Comparison of ENCODE assay signal across 8 cellular contexts in genomic region chr4:5887361-5888221, GRCh38. TPM values are rescaled to one million over a fixed set of nuclear protein-coding genes. Genes with fewer than 3 reads are reported as not detected.
A peak's percentile ranks its signal among the peaks of the same experiment; 100 is the strongest.
DNase-seq lines count a peak whose midpoint lies in the region; ATAC-seq, FAIRE-seq and TF ChIP-seq lines count a peak whose summit lies in the region.

No MANE protein-coding gene starts in this region.

- BruUV-seq in PC-3 (replicated peaks; lab: Mats Ljungman, UMichigan): no TSS peak

- no peak for DNase-seq in CD8-positive, alpha-beta T cell
- peak; percentile 14 for DNase-seq in NCI-H748 treated with DMSO at 0.1 percent for 48 hours (lab: John Stamatoyannopoulos, UW)
- no peak for DNase-seq in cardiac muscle cell (ENCODE audit: low read depth in 1 of 2, low spot score in 1 of 2)
- DNase-seq in pancreas: peak in 1 of 6 donors; percentile 67
- DNase-seq in PC-3: no peak
- DNase-seq in KG1 (lab: John Stamatoyannopoulos, UW): no peak
- DNase-seq in natural killer cell: no peak

- no peak overlapping the region for H3K4me2 ChIP-seq in PC-3 (ENCODE audit: low read length)

- intact Hi-C loops in CD8-positive, alpha-beta T cell (cut with DNase I, micrococcal nuclease): no loop called here
- intact Hi-C loops in pancreas (cut with DNase I) (no loop called here), PC-3 (cut with micrococcal nuclease) (no loop called here), natural killer cell (cut with micrococcal nuclease) (no loop called here)

- POLR2A ChIA-PET in CD8-positive, alpha-beta T cell (lab: Charles Lee): no interaction called here
- POLR2A ChIA-PET in PC-3 (lab: Charles Lee; ENCODE audit: unreplicated experiment): no interaction called here

- TF ChIP-seq CTCF in CD8-positive, alpha-beta T cell (IDR thresholded peaks at IDR 0.05): no peak
- no peak for TF ChIP-seq CTCF in cardiac muscle cell (IDR thresholded peaks at IDR 0.05; ENCODE audit: low read depth, low read length)
- TF ChIP-seq CTCF in pancreas (IDR thresholded peaks at IDR 0.05): no peak
- no peak for TF ChIP-seq CTCF in PC-3 (conservative IDR thresholded peaks at IDR 0.05; ENCODE audit: low read depth, low read length)
- TF ChIP-seq CTCF in natural killer cell (IDR thresholded peaks at IDR 0.05): no peak

- no peaks in the 10 kb centered on the region for H3K9me2 ChIP-seq in PC-3 (replicated peaks; ENCODE audit: low read length)

- H2AFZ ChIP-seq in PC-3 (ENCODE audit: low read length): no peak overlapping the region

- H3K4me3 ChIP-seq in CD8-positive, alpha-beta T cell (ENCODE audit: low read depth, low read length): no peak overlapping the region
- H3K4me3 ChIP-seq in cardiac muscle cell (peak overlapping the region; percentile 60), pancreas (peak overlapping the region in 3 of 4 donors; percentile 1 to 42 (median 21)), PC-3 (ENCODE audit: low read length) (no peak overlapping the region)

- CTCF ChIA-PET in CD8-positive, alpha-beta T cell (lab: Charles Lee): no interaction called here
- CTCF ChIA-PET in PC-3 (lab: Charles Lee): no interaction called here

- H3K27ac ChIP-seq in CD8-positive, alpha-beta T cell (ENCODE audit: low read depth, low read length): no peak overlapping the region
- H3K27ac ChIP-seq in cardiac muscle cell (no peak overlapping the region), pancreas (no peak overlapping the region), PC-3 (ENCODE audit: low read length) (no peak overlapping the region)

- no peaks in the 10 kb centered on the region for H3K79me2 ChIP-seq in PC-3 (ENCODE audit: low read length)

- H3K36me3 Mint-ChIP-seq in CD8-positive, alpha-beta T cell: no peaks in the 10 kb centered on the region
- H3K36me3 Mint-ChIP-seq in natural killer cell: no peaks in the 10 kb centered on the region

- no peaks in the 10 kb centered on the region for H3K4me1 ChIP-seq in CD8-positive, alpha-beta T cell (ENCODE audit: insufficient read depth, low read length)
- H3K4me1 ChIP-seq in cardiac muscle cell (ENCODE audit: low read depth) (no peaks in the 10 kb centered on the region), pancreas (peaks cover 0 to 5% (median 0%) of the 10 kb centered on the region in 3 donors), PC-3 (ENCODE audit: insufficient read depth, low read length) (no peaks in the 10 kb centered on the region)

- H4K20me1 ChIP-seq in PC-3 (ENCODE audit: low read length): no peaks in the 10 kb centered on the region

- H3K27ac Mint-ChIP-seq in CD8-positive, alpha-beta T cell: no peak overlapping the region
- H3K27ac Mint-ChIP-seq in natural killer cell: no peak overlapping the region

- H3K27me3 Mint-ChIP-seq in CD8-positive, alpha-beta T cell (ENCODE audit: low read depth): peaks cover 58% of the 10 kb centered on the region
- peaks cover 54 to 59% of the 10 kb centered on the region in 2 donors for H3K27me3 Mint-ChIP-seq in natural killer cell (ENCODE audit: low read depth in 2 of 2)

- H3K36me3 ChIP-seq in CD8-positive, alpha-beta T cell (ENCODE audit: insufficient read depth, low read length): no peaks in the 10 kb centered on the region
- H3K36me3 ChIP-seq in cardiac muscle cell (no peaks in the 10 kb centered on the region), pancreas (no peaks in the 10 kb centered on the region), PC-3 (ENCODE audit: low read depth, low read length) (no peaks in the 10 kb centered on the region)

- no peaks in the 10 kb centered on the region for H3K9me3 Mint-ChIP-seq in CD8-positive, alpha-beta T cell
- no peaks in the 10 kb centered on the region for H3K9me3 Mint-ChIP-seq in natural killer cell

- FAIRE-seq in pancreas (lab: Jason Lieb, UNC): no peak

- H3K9ac ChIP-seq in PC-3 (ENCODE audit: low read length): no peak overlapping the region

- 3 to 4% methylated on average over 46 to 70 of the region's 70 CpGs for WGBS in pancreas, 2 donors

- H3K4me3 Mint-ChIP-seq in CD8-positive, alpha-beta T cell: peak overlapping the region; percentile 5
- no peak overlapping the region for H3K4me3 Mint-ChIP-seq in natural killer cell

- no peaks in the 10 kb centered on the region for H3F3A ChIP-seq in PC-3 (ENCODE audit: low read length, unreplicated experiment)

- H3K27me3 ChIP-seq in CD8-positive, alpha-beta T cell (ENCODE audit: insufficient read depth, low read length): peaks cover 21% of the 10 kb centered on the region
- H3K27me3 ChIP-seq in cardiac muscle cell (peaks cover 76% of the 10 kb centered on the region), pancreas (peaks cover 4 to 43% (median 9%) of the 10 kb centered on the region in 4 donors), PC-3 (ENCODE audit: low read length) (peaks cover 42% of the 10 kb centered on the region)

- H3K9me3 ChIP-seq in CD8-positive, alpha-beta T cell (ENCODE audit: low read length): no peaks in the 10 kb centered on the region
- H3K9me3 ChIP-seq in cardiac muscle cell (ENCODE audit: low read depth) (no peaks in the 10 kb centered on the region), pancreas (no peaks in the 10 kb centered on the region), PC-3 (ENCODE audit: low read length) (no peaks in the 10 kb centered on the region)

- H3K4me1 Mint-ChIP-seq in CD8-positive, alpha-beta T cell (ENCODE audit: low read depth): peaks cover 8% of the 10 kb centered on the region
- H3K4me1 Mint-ChIP-seq in natural killer cell: peaks cover 0 to 17% of the 10 kb centered on the region in 2 donors

- no peak for ATAC-seq in CD8-positive, alpha-beta T cell
- ATAC-seq in pancreas (peak in 2 of 4 donors; percentile 2 to 48), PC-3 (no peak), HG03095 (IDR thresholded peaks at IDR 0.05; ENCODE audit: unreplicated experiment) (no peak), natural killer cell (no peak)

RNA-seq across cellular contexts. Expression of gene CRMP1, which starts 5.3 kb away (rescaled TPM):
- not detected for total RNA-seq in CD8-positive, alpha-beta T cell
- 7.7 and 11.6 TPM in 2 replicates for total RNA-seq in cardiac muscle cell
- 9.4 and 11.6 TPM in 2 replicates for polyA plus RNA-seq in cardiac muscle cell
- total RNA-seq in pancreas: 1 to 10 TPM in 3 of 6 donors, under 1 TPM in 3; 0.69 to 3.5 (median 1.4) TPM
- 10 to 100 TPM in 1 of 2 donors, 1 to 10 TPM in 1; 4.6 to 21.4 TPM for polyA plus RNA-seq in pancreas
- not detected in 2 replicates for total RNA-seq in PC-3 (2014; rRNA removed)
- total RNA-seq in natural killer cell: not detected

Comparison
In these comparisons a context has a peak if more than half of its experiments do, and no peak if none do; other contexts are left out.
1. H3K4me3 ChIP-seq: peak in cardiac muscle cell (single experiment) and pancreas (3 of 4); none in CD8-positive, alpha-beta T cell (single experiment) and PC-3 (single experiment).